ENCODE assay signal across 32 cellular contexts in genomic region chr5:1143670-1143951, GRCh38. TPM values are rescaled to one million over a fixed set of nuclear protein-coding genes. Genes with fewer than 3 reads are reported as not detected.
"Had no signal": no experiment of that assay in that cellular context is flagged by ENCODE, and none has a peak within 500 bp of the region (broad histone marks: within the 10 kb centered on the region; RNA-seq: fewer than 3 reads in every experiment).

No MANE protein-coding gene starts in this region.

- DNase-seq: activated CD4-positive, alpha-beta T cell treated with anti-CD3 and anti-CD28 coated beads, Interleukin-2, amount 10 ng/mL, durations not matched to agents 24 days and 14 days; activated CD4-positive, alpha-beta T cell treated with anti-CD3 and anti-CD28 coated beads, Interleukin-2, amount 50 U/mL, for 4 hours; activated CD8-positive, alpha-beta T cell treated with anti-CD3 and anti-CD28 coated beads for 36 hours; activated effector memory CD4-positive, alpha-beta T cell treated with anti-CD3 and anti-CD28 coated beads, Interleukin-2, amount 50 U/mL, for 16 hours; activated naive CD4-positive, alpha-beta T cell; activated naive CD4-positive, alpha-beta T cell treated with anti-CD3 and anti-CD28 coated beads, Interleukin-2, amount 50 U/mL, for 16 hours; activated naive CD8-positive, alpha-beta T cell treated with anti-CD3 and anti-CD28 coated beads for 36 hours; activated T-cell treated with anti-CD3 and anti-CD28 coated beads, Interleukin-2, amount 50 U/mL, for 1 hour; activated T-cell treated with anti-CD3 and anti-CD28 coated beads, Interleukin-2, amount 50 U/mL, for 72 hours; amniotic stem cell; brain microvascular endothelial cell; Kasumi-1; KG1; MG63; NCI-H1048; NCI-H1105 treated with DMSO at 0.1 percent for 48 hours; NCI-H1436; NCI-H1694; NCI-H1930; NCI-H2081 treated with DMSO at 0.1 percent for 48 hours; NCI-H345; NCI-H524 treated with DMSO at 0.1 percent for 48 hours; PC-3; SHP77 treated with DMSO at 0.1 percent for 48 hours; SK-N-SH had no signal

- H3K4me2 ChIP-seq: SK-N-SH had no signal

- H3K9me3 ChIP-seq: MG63, SJSA1, SK-N-SH had no signal

- H3K9me3 Mint-ChIP-seq: activated CD4-positive, alpha-beta T cell treated with anti-CD3 and anti-CD28 coated beads, Interleukin-2, amount 10 ng/mL, durations not matched to agents 24 days and 14 days; activated CD8-positive, alpha-beta T cell treated with anti-CD3 and anti-CD28 coated beads for 36 hours; activated naive CD8-positive, alpha-beta T cell treated with anti-CD3 and anti-CD28 coated beads for 36 hours; activated T-cell treated with anti-CD3 and anti-CD28 coated beads, Interleukin-2, amount 50 U/mL, for 72 hours; activated T-helper 17 cell treated with anti-CD3 and anti-CD28 coated beads, Interleukin-2, amount 50 U/mL, for 72 hours; central memory CD8-positive, alpha-beta T cell; T-helper 1 cell treated with Interleukin-12 subunit alpha and Interleukin-12 subunit beta and Interleukin-4 antibody, amounts not matched to agents 30 μg/mL and 1 μg/mL, for 36 hours; T-helper 2 cell treated with Interferon-gamma antibody and Interleukin-4, amounts not matched to agents 5 μg/mL and 100 μg/mL, for 36 hours had no signal

- H3K27ac ChIP-seq: brain microvascular endothelial cell, SJSA1 had no signal

- ATAC-seq: activated CD8-positive, alpha-beta T cell treated with anti-CD3 and anti-CD28 coated beads for 36 hours; activated T-cell treated with anti-CD3 and anti-CD28 coated beads, Interleukin-2, amount 50 U/mL, for 72 hours; activated T-helper 17 cell treated with anti-CD3 and anti-CD28 coated beads, Interleukin-2, amount 50 U/mL, for 72 hours; PC-3 had no signal

- H3K4me1 Mint-ChIP-seq: activated T-helper 17 cell treated with anti-CD3 and anti-CD28 coated beads, Interleukin-2, amount 50 U/mL, for 72 hours had no signal

- H3K36me3 Mint-ChIP-seq: activated naive CD8-positive, alpha-beta T cell treated with anti-CD3 and anti-CD28 coated beads for 36 hours had no signal

- H3K27me3 ChIP-seq: brain microvascular endothelial cell, MG63, SJSA1 had no signal

- H3K27me3 Mint-ChIP-seq: activated naive CD8-positive, alpha-beta T cell treated with anti-CD3 and anti-CD28 coated beads for 36 hours had no signal

- H3K36me3 ChIP-seq: brain microvascular endothelial cell, MG63 had no signal

- H3K4me3 Mint-ChIP-seq: activated CD4-positive, alpha-beta T cell treated with anti-CD3 and anti-CD28 coated beads, Interleukin-2, amount 10 ng/mL, durations not matched to agents 24 days and 14 days; activated CD8-positive, alpha-beta T cell treated with anti-CD3 and anti-CD28 coated beads for 36 hours; activated naive CD8-positive, alpha-beta T cell treated with anti-CD3 and anti-CD28 coated beads for 36 hours; activated T-cell treated with anti-CD3 and anti-CD28 coated beads, Interleukin-2, amount 50 U/mL, for 72 hours; activated T-helper 17 cell treated with anti-CD3 and anti-CD28 coated beads, Interleukin-2, amount 50 U/mL, for 72 hours; central memory CD8-positive, alpha-beta T cell; T-helper 1 cell treated with Interleukin-12 subunit alpha and Interleukin-12 subunit beta and Interleukin-4 antibody, amounts not matched to agents 30 μg/mL and 1 μg/mL, for 36 hours; T-helper 2 cell treated with Interferon-gamma antibody and Interleukin-4, amounts not matched to agents 5 μg/mL and 100 μg/mL, for 36 hours had no signal

- H3K9ac ChIP-seq: SK-N-SH had no signal

- H3K4me3 ChIP-seq: MG63, SJSA1 had no signal

- H3K27ac Mint-ChIP-seq: activated CD4-positive, alpha-beta T cell treated with anti-CD3 and anti-CD28 coated beads, Interleukin-2, amount 10 ng/mL, durations not matched to agents 24 days and 14 days; activated CD8-positive, alpha-beta T cell treated with anti-CD3 and anti-CD28 coated beads for 36 hours; activated naive CD8-positive, alpha-beta T cell treated with anti-CD3 and anti-CD28 coated beads for 36 hours; activated T-cell treated with anti-CD3 and anti-CD28 coated beads, Interleukin-2, amount 50 U/mL, for 72 hours; activated T-helper 17 cell treated with anti-CD3 and anti-CD28 coated beads, Interleukin-2, amount 50 U/mL, for 72 hours; T-helper 1 cell treated with Interleukin-12 subunit alpha and Interleukin-12 subunit beta and Interleukin-4 antibody, amounts not matched to agents 30 μg/mL and 1 μg/mL, for 36 hours; T-helper 2 cell treated with Interferon-gamma antibody and Interleukin-4, amounts not matched to agents 5 μg/mL and 100 μg/mL, for 36 hours had no signal

RNA-seq across cellular contexts. Expression of gene SLC6A19, which starts 57.8 kb away (rescaled TPM):
- total RNA-seq: activated CD4-positive, alpha-beta T cell treated with anti-CD3 and anti-CD28 coated beads, Interleukin-2, amount 10 ng/mL, durations not matched to agents 24 days and 14 days; activated CD8-positive, alpha-beta memory T cell treated with anti-CD3 and anti-CD28 coated beads for 36 hours; activated CD8-positive, alpha-beta T cell treated with anti-CD3 and anti-CD28 coated beads for 36 hours; activated naive CD8-positive, alpha-beta T cell treated with anti-CD3 and anti-CD28 coated beads for 36 hours; activated T-cell treated with anti-CD3 and anti-CD28 coated beads, Interleukin-2, amount 50 U/mL, for 72 hours; activated T-helper 17 cell treated with anti-CD3 and anti-CD28 coated beads, Interleukin-2, amount 50 U/mL, for 72 hours; NCI-H460; PC-3 had no signal
